10 cellular contexts compared by ENCODE assay signal in the genomic region with DNA sequence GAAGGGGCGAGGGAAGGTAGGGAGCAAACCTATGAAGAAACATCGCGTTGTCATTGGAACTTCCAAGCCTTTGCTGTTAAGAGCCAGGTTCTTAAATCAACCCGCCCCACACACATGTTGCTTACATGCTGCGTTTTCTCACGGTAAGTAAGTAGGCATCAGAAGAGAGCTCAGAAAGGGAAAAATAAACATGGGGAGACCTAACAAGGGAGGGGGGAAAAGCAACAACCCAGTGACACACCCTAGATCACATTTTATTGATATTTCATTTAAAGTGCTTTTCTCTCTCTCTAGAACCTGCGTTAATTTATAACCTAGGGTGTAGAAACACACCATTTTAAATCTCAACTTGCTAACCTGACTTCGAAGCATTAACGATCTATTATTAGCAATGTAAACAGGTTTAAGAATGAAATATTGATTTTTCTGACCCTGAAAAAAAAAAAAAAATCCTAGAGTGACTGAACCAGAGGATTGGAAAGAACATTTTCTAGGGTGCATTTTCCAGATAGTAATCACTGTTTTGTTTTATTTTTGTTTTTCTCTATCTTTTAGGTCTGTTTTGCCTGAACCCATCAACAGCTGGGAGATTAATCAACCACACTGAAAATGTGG. TPM values are rescaled to one million over a fixed set of nuclear protein-coding genes. Genes with fewer than 3 reads are reported as not detected.
DNase-seq lines count a peak whose midpoint lies in the region; ATAC-seq and TF ChIP-seq lines count a peak whose summit lies in the region.
"Had no signal": no experiment of that assay in that cellular context is flagged by ENCODE, and none has a peak within 500 bp of the region (broad histone marks: within the 10 kb centered on the region; RNA-seq: fewer than 3 reads in every experiment).

No MANE protein-coding gene starts in this region.

- peaks cover 23% of the 10 kb centered on the region for H4K20me1 ChIP-seq in smooth muscle cell (ENCODE audit: low read depth)

- H3K36me3 ChIP-seq in smooth muscle cell (ENCODE audit: low read depth) = no peaks in the 10 kb centered on the region

- ATAC-seq in HG02759 (IDR thresholded peaks at IDR 0.05; ENCODE audit: unreplicated experiment) (no peak), T-helper 17 cell (no peak)

- H3K36me3 Mint-ChIP-seq in T-helper 17 cell (ENCODE audit: low read depth) = peaks cover 9% of the 10 kb centered on the region

- H3K27ac ChIP-seq in RWPE1 (peak overlapping the region; percentile 95), smooth muscle cell (ENCODE audit: low read depth) (no peak overlapping the region)

- H2AFZ ChIP-seq in smooth muscle cell (ENCODE audit: low read depth) = no peak overlapping the region

- H3K27me3 ChIP-seq in smooth muscle cell (ENCODE audit: low read depth) = peaks cover 100% of the 10 kb centered on the region

- peaks cover 83% of the 10 kb centered on the region for H3K27me3 Mint-ChIP-seq in T-helper 17 cell

- no peak overlapping the region for H3K4me3 Mint-ChIP-seq in T-helper 17 cell

- DNase-seq in RWPE1 (ENCODE audit: low spot score) (no peak), fibroblast of the aortic adventitia (ENCODE audit: low read depth) (peak; percentile 61), smooth muscle cell (lab: John Stamatoyannopoulos, UW; ENCODE audit: unreplicated experiment) (no peak), T-helper 17 cell (no peak)
- no peak for DNase-seq in activated CD8-positive, alpha-beta memory T cell treated with anti-CD3 and anti-CD28 coated beads, Interleukin-2, amount 50 U/mL, for 4 hours
- DNase-seq: KBM-7, naive B cell had no signal

- H3K9me3 ChIP-seq in smooth muscle cell (replicated peaks; ENCODE audit: low read depth) = no peaks in the 10 kb centered on the region
- H3K9me3 ChIP-seq in T-helper 17 cell (ENCODE audit: control insufficient read depth, low read length, poor library complexity, severe bottlenecking) = no peaks in the 10 kb centered on the region

- H3K79me2 ChIP-seq in smooth muscle cell (ENCODE audit: low read depth) = no peaks in the 10 kb centered on the region

- no peak overlapping the region for H3K9ac ChIP-seq in smooth muscle cell (ENCODE audit: low read depth)

- POLR2A ChIA-PET in RWPE1 (lab: Yijun Ruan, JAX; ENCODE audit: low non-redundant PET) = no interaction called here

- H3K4me2 ChIP-seq in smooth muscle cell = peak overlapping the region; percentile 73

- H3K27ac Mint-ChIP-seq in T-helper 17 cell = no peak overlapping the region
- H3K27ac Mint-ChIP-seq: activated T-helper 2 cell treated with anti-CD3 and anti-CD28 coated beads, Interferon-gamma antibody, Interleukin-2, Interleukin-4, amounts not matched to agents 10 μg/mL and 5 μg/mL and 100 μg/mL, durations not matched to agents 14 hours and 24 hours and 36 hours had no signal

- H3F3A ChIP-seq in smooth muscle cell (ENCODE audit: low read depth) = no peaks in the 10 kb centered on the region

- TF ChIP-seq CTCF in RWPE1 (conservative IDR thresholded peaks at IDR 0.05; ENCODE audit: low read depth) = no peak
- TF ChIP-seq CTCF in fibroblast of the aortic adventitia (IDR thresholded peaks at IDR 0.05; ENCODE audit: insufficient read depth, low read length) = no peak
- TF ChIP-seq CTCF in smooth muscle cell (IDR thresholded peaks at IDR 0.05; ENCODE audit: borderline replicate concordance, insufficient read depth, poor library complexity, severe bottlenecking) = no peak

- 27% methylated on average over 9 of the region's 9 CpGs for WGBS in smooth muscle cell (ENCODE audit: low lambda C conversion rate)

- H3K4me1 ChIP-seq in smooth muscle cell (ENCODE audit: low read depth) = peaks cover 11% of the 10 kb centered on the region

- CTCF ChIA-PET in RWPE1 (lab: Yijun Ruan, JAX) = interaction anchor here (0.5 to 2.8 kb wide), 11 partner anchors 9 to 417 kb away, joined by 3 to 14 read pairs (median 4); a partner anchor contains a TSS

- peaks cover 32% of the 10 kb centered on the region for H3K4me1 Mint-ChIP-seq in T-helper 17 cell

- H3K4me3 ChIP-seq in fibroblast of the aortic adventitia (ENCODE audit: low read depth, low read length) (peak overlapping the region; percentile 81), smooth muscle cell (no peak overlapping the region)

RNA-seq across cellular contexts. Expression of a gene that starts 3.2 kb away (rescaled TPM):
- total RNA-seq in fibroblast of the aortic adventitia (ENCODE audit: low replicate concordance) (0.16 and 3.6 TPM in 2 replicates), smooth muscle cell (not detected in 2 replicates), T-helper 17 cell (not detected)
- not detected in 2 replicates for polyA plus RNA-seq in smooth muscle cell
- total RNA-seq: activated T-helper 2 cell treated with anti-CD3 and anti-CD28 coated beads, Interferon-gamma antibody, Interleukin-2, Interleukin-4, amounts not matched to agents 10 μg/mL and 5 μg/mL and 100 μg/mL, durations not matched to agents 14 hours and 24 hours and 36 hours; T-helper 2 cell treated with Interferon-gamma antibody and Interleukin-4, amounts not matched to agents 100 ng/mL and 5 ng/mL, for 36 hours had no signal

RNA-seq across cellular contexts. Expression of a gene that starts 3.5 kb away (rescaled TPM):
- total RNA-seq in fibroblast of the aortic adventitia (ENCODE audit: low replicate concordance) = 0.72 TPM in 1 of 2 replicates, not detected in the other
- total RNA-seq in smooth muscle cell = 0.40 TPM in 1 of 2 replicates, not detected in the other
- polyA plus RNA-seq in smooth muscle cell = not detected in 2 replicates
- under 1 TPM; 0.60 to 0.72 TPM for total RNA-seq in T-helper 17 cell

RNA-seq across cellular contexts. Expression of a gene that starts 31.2 kb away (rescaled TPM):
- total RNA-seq in fibroblast of the aortic adventitia (ENCODE audit: low replicate concordance) = 0.57 and 0.99 TPM in 2 replicates
- 1.4 TPM in 1 of 2 replicates, not detected in the other for total RNA-seq in smooth muscle cell
- 0.22 TPM in 1 of 2 replicates, not detected in the other for polyA plus RNA-seq in smooth muscle cell
- under 1 TPM in 1 of 2 donors, not detected in 1; 0.26 TPM for total RNA-seq in T-helper 17 cell
- total RNA-seq: activated T-helper 2 cell treated with anti-CD3 and anti-CD28 coated beads, Interferon-gamma antibody, Interleukin-2, Interleukin-4, amounts not matched to agents 10 μg/mL and 5 μg/mL and 100 μg/mL, durations not matched to agents 14 hours and 24 hours and 36 hours had no signal

RNA-seq across cellular contexts. Expression of a gene that starts 44.1 kb away (rescaled TPM):
- total RNA-seq in fibroblast of the aortic adventitia (ENCODE audit: low replicate concordance) (0.72 and 2.4 TPM in 2 replicates), smooth muscle cell (0.67 and 2.1 TPM in 2 replicates), T-helper 17 cell (under 1 TPM in 1 of 2 donors, not detected in 1; 0.26 TPM)
- polyA plus RNA-seq in smooth muscle cell = 0.11 and 0.98 TPM in 2 replicates
- total RNA-seq: activated T-helper 2 cell treated with anti-CD3 and anti-CD28 coated beads, Interferon-gamma antibody, Interleukin-2, Interleukin-4, amounts not matched to agents 10 μg/mL and 5 μg/mL and 100 μg/mL, durations not matched to agents 14 hours and 24 hours and 36 hours; T-helper 2 cell treated with Interferon-gamma antibody and Interleukin-4, amounts not matched to agents 100 ng/mL and 5 ng/mL, for 36 hours had no signal

RNA-seq across cellular contexts. Expression of a gene that starts 48.2 kb away (rescaled TPM):
- total RNA-seq in fibroblast of the aortic adventitia (ENCODE audit: low replicate concordance) (not detected in 2 replicates), smooth muscle cell (0.58 TPM in 1 of 2 replicates, not detected in the other), T-helper 17 cell (not detected)
- 0.56 TPM in 1 of 2 replicates, not detected in the other for polyA plus RNA-seq in smooth muscle cell
- total RNA-seq: activated T-helper 2 cell treated with anti-CD3 and anti-CD28 coated beads, Interferon-gamma antibody, Interleukin-2, Interleukin-4, amounts not matched to agents 10 μg/mL and 5 μg/mL and 100 μg/mL, durations not matched to agents 14 hours and 24 hours and 36 hours; T-helper 2 cell treated with Interferon-gamma antibody and Interleukin-4, amounts not matched to agents 100 ng/mL and 5 ng/mL, for 36 hours had no signal
